ENCODE assay signal across 8 cellular contexts in genomic region chr7:87154569-87154968, GRCh38. TPM values are rescaled to one million over a fixed set of nuclear protein-coding genes. Genes with fewer than 3 reads are reported as not detected.
DNase-seq lines count a peak whose midpoint lies in the region; ATAC-seq and TF ChIP-seq lines count a peak whose summit lies in the region.

No MANE protein-coding gene starts in this region.

- H3K27ac ChIP-seq in SK-N-SH (ENCODE audit: low read depth in 2 of 2, low read length in 1 of 2) (peak overlapping the region in 1 of 2 experiments; percentile 96; a peak in 1 of 4 replicates), WERI-Rb-1 (peak overlapping the region; percentile 100; the same call in 1 of the 2 replicates), gastroesophageal sphincter (peak overlapping the region; percentile 47 to 98 (median 94))

- no peaks in the 10 kb centered on the region; the same call in 1 of the 2 replicates for H3K9me2 ChIP-seq in SK-N-SH

- H3K4me1 ChIP-seq in SK-N-SH (ENCODE audit: control insufficient read depth in 1 of 2, insufficient read depth in 2 of 2, low read depth in 1 of 2, low read length in 1 of 2) (peaks cover 27 to 42% of the 10 kb centered on the region in 2 experiments; a peak in 3 of 4 replicates), gastroesophageal sphincter (peaks cover 15 to 69% (median 19%) of the 10 kb centered on the region in 3 donors)

- H3K4me2 ChIP-seq in SK-N-SH = peak overlapping the region; percentile 79

- TF ChIP-seq POLR2A in gastroesophageal sphincter (IDR thresholded peaks at IDR 0.05) = no peak

- peaks cover 36% of the 10 kb centered on the region for H3K4me1 Mint-ChIP-seq in stimulated activated naive CD8-positive, alpha-beta T cell treated with anti-CD3 and anti-CD28 coated beads, Interleukin-15, amount 100 ng/mL, for 72 hours

- CTCF ChIA-PET in SK-N-SH (lab: Yijun Ruan, JAX) = interaction anchor here (0.9 to 11.5 kb wide), 12 partner anchors 9 to 242 kb away, joined by 3 to 295 read pairs (median 6); partner anchors contain the start of genes ELAPOR2 and TMEM243

- peaks cover 51% of the 10 kb centered on the region for H4K20me1 ChIP-seq in SK-N-SH (ENCODE audit: insufficient read depth)

- TF ChIP-seq EP300 in SK-N-SH (IDR thresholded peaks at IDR 0.05; ENCODE audit: borderline replicate concordance in 1 of 2, low read depth in 1 of 2, low read length in 1 of 2) = no peak
- TF ChIP-seq EP300 in gastroesophageal sphincter (IDR thresholded peaks at IDR 0.05) = no peak

- POLR2A ChIA-PET in SK-N-SH (lab: Yijun Ruan, JAX) = no interaction called here

- H3K27me3 ChIP-seq in SK-N-SH (ENCODE audit: insufficient read depth) (no peaks in the 10 kb centered on the region), WERI-Rb-1 (ENCODE audit: insufficient read depth, low read depth, severe bottlenecking) (no peaks in the 10 kb centered on the region), gastroesophageal sphincter (no peaks in the 10 kb centered on the region)

- H3K27ac Mint-ChIP-seq in stimulated activated naive CD8-positive, alpha-beta T cell treated with anti-CD3 and anti-CD28 coated beads, Interleukin-15, amount 100 ng/mL, for 72 hours = peak overlapping the region; percentile 3 to 27

- ATAC-seq in SK-N-SH treated with all-trans-retinoic acid at 6 μM for 48 hours (no peak), gastroesophageal sphincter (no peak), GM19463 (IDR thresholded peaks at IDR 0.05; ENCODE audit: unreplicated experiment) (no peak), HG03025 (IDR thresholded peaks at IDR 0.05; ENCODE audit: low FRiP score, unreplicated experiment) (no peak)
- ATAC-seq in stimulated activated naive CD8-positive, alpha-beta T cell treated with anti-CD3 and anti-CD28 coated beads, Interleukin-15, amount 100 ng/mL, for 72 hours = no peak

- H3K9me3 Mint-ChIP-seq in stimulated activated naive CD8-positive, alpha-beta T cell treated with anti-CD3 and anti-CD28 coated beads, Interleukin-15, amount 100 ng/mL, for 72 hours = no peaks in the 10 kb centered on the region

- H3K9me3 ChIP-seq in SK-N-SH = no peaks in the 10 kb centered on the region
- H3K9me3 ChIP-seq in WERI-Rb-1 (ENCODE audit: severe bottlenecking) = no peaks in the 10 kb centered on the region
- no peaks in the 10 kb centered on the region for H3K9me3 ChIP-seq in gastroesophageal sphincter

- no peaks in the 10 kb centered on the region for H3K27me3 Mint-ChIP-seq in stimulated activated naive CD8-positive, alpha-beta T cell treated with anti-CD3 and anti-CD28 coated beads, Interleukin-15, amount 100 ng/mL, for 72 hours

- peaks cover 32% of the 10 kb centered on the region for H3F3A ChIP-seq in SK-N-SH (replicated peaks; ENCODE audit: insufficient read depth)

- DNase-seq in SK-N-SH (no peak), WERI-Rb-1 (no peak), iPS-NIHi7 (ENCODE audit: extremely low spot score) (no peak)
- no peak for DNase-seq in stimulated activated naive CD8-positive, alpha-beta T cell treated with anti-CD3 and anti-CD28 coated beads, Interleukin-15, amount 100 ng/mL, for 72 hours

- H3K79me2 ChIP-seq in SK-N-SH (ENCODE audit: insufficient read depth) = peaks cover 68% of the 10 kb centered on the region

- peaks cover 35 to 36% of the 10 kb centered on the region in 2 experiments for H3K36me3 ChIP-seq in SK-N-SH (replicated peaks in 1 of 2; ENCODE audit: control insufficient read depth in 1 of 2, insufficient read depth in 2 of 2, low read length in 1 of 2)
- H3K36me3 ChIP-seq in WERI-Rb-1 = peaks cover 12% of the 10 kb centered on the region; the same call in 1 of the 2 replicates
- no peaks in the 10 kb centered on the region for H3K36me3 ChIP-seq in gastroesophageal sphincter

- TF ChIP-seq CTCF in SK-N-SH (IDR thresholded peaks at IDR 0.05) = no peak
- TF ChIP-seq CTCF in WERI-Rb-1 (IDR thresholded peaks at IDR 0.05; ENCODE audit: low read depth, low read length) = no peak
- no peak for TF ChIP-seq CTCF in gastroesophageal sphincter (IDR thresholded peaks at IDR 0.05)

- no peak overlapping the region for H2AFZ ChIP-seq in SK-N-SH (ENCODE audit: low read depth)

- WGBS in SK-N-SH (ENCODE audit: low lambda C conversion rate) = 54% methylated on average over 3 of the region's 3 CpGs
- WGBS in gastroesophageal sphincter (ENCODE audit: low coverage in 1 of 2), 2 donors = 10 to 23% methylated on average over 3 of the region's 3 CpGs

- no peak for TF ChIP-seq RAD21 in SK-N-SH (IDR thresholded peaks at IDR 0.05; ENCODE audit: low read length)

- peak overlapping the region; percentile 73 to 92 for H3K4me3 ChIP-seq in SK-N-SH (ENCODE audit: low read depth in 2 of 2, low read length in 1 of 2)
- H3K4me3 ChIP-seq in WERI-Rb-1 (ENCODE audit: low read depth, low read length) = peak overlapping the region; percentile 98; the same call in 1 of the 2 replicates
- peak overlapping the region; percentile 67 to 92 for H3K4me3 ChIP-seq in gastroesophageal sphincter

- peak overlapping the region; percentile 79 to 84 for H3K4me3 Mint-ChIP-seq in stimulated activated naive CD8-positive, alpha-beta T cell treated with anti-CD3 and anti-CD28 coated beads, Interleukin-15, amount 100 ng/mL, for 72 hours

- peak overlapping the region; percentile 96; the same call in 1 of the 2 replicates for H3K9ac ChIP-seq in SK-N-SH

TF ChIP-seq in SK-N-SH, 30 proteins besides CTCF, POLR2A, EP300 and RAD21:
- no peak for TF ChIP-seq USF1 (IDR thresholded peaks at IDR 0.05; ENCODE audit: borderline replicate concordance, low read depth)
- TF ChIP-seq RXRA (IDR thresholded peaks at IDR 0.05; ENCODE audit: borderline replicate concordance, low read depth) = no peak
TF ChIP-seq in SK-N-SH: peak in this region for 0.

TF ChIP-seq in SK-N-SH treated with all-trans-retinoic acid at 6 μM for 48 hours, 23 proteins besides CTCF, POLR2A, EP300 and RAD21:
- no peak for TF ChIP-seq BACH2 (CRISPR knock-in tag; IDR thresholded peaks at IDR 0.05; ENCODE audit: borderline replicate concordance)
- TF ChIP-seq ZNF70 (CRISPR knock-in tag; IDR thresholded peaks at IDR 0.05) = no peak

RNA-seq across cellular contexts. Expression of gene DMTF1, which starts 2.3 kb away (rescaled TPM):
- 108 and 177 TPM in 2 replicates for polyA plus RNA-seq in SK-N-SH (2012; rRNA removed)
- polyA plus RNA-seq in SK-N-SH (2012; cell fraction: cytosol; rRNA removed) = 45.2 and 45.3 TPM in 2 replicates
- polyA plus RNA-seq in SK-N-SH (2012; cell fraction: nucleus; rRNA removed) = 428 and 844 TPM in 2 replicates
- total RNA-seq in gastroesophageal sphincter = 100 to 1,000 TPM in 1 of 4 donors, 10 to 100 TPM in 3; 27.0 to 142 (median 53.2) TPM
